In genomic region chr6:30689022-30689865, GRCh38 we compare ENCODE assay signal across 9 cellular contexts. TPM values are rescaled to one million over a fixed set of nuclear protein-coding genes. Genes with fewer than 3 reads are reported as not detected.
DNase-seq lines count a peak whose midpoint lies in the region; ATAC-seq and TF ChIP-seq lines count a peak whose summit lies in the region.
"Had no signal": no experiment of that assay in that cellular context is flagged by ENCODE, and none has a peak within 500 bp of the region (broad histone marks: within the 10 kb centered on the region; RNA-seq: fewer than 3 reads in every experiment).

No MANE protein-coding gene starts in this region.

- H3K4me3 Mint-ChIP-seq in IgD-negative memory B cell = peak overlapping the region; percentile 99 to 100 (median 100)
- H3K4me3 Mint-ChIP-seq in central memory CD8-positive, alpha-beta T cell = peak overlapping the region; percentile 92

- H4K20me1 ChIP-seq in BLaER1 treated with 17β-estradiol and CSF1 and Interleukin-3, amounts not matched to agents 10 nM and 100 nM = peaks cover 7 to 20% (median 13%) of the 10 kb centered on the region in 11 experiments; a peak in 16 of 22 replicates
- H4K20me1 ChIP-seq in neural cell (ENCODE audit: insufficient read depth) = peaks cover 7% of the 10 kb centered on the region

- peaks cover 33 to 44% (median 38%) of the 10 kb centered on the region in 10 experiments for H3K4me1 ChIP-seq in BLaER1 treated with 17β-estradiol and CSF1 and Interleukin-3, amounts not matched to agents 10 nM and 100 nM

- in situ Hi-C loops in ACHN (cut with HindIII; ENCODE audit: low pct_ligation_motif_present, low pct_unique_long_range_greater_than_20kb, low sequenced_read_pairs) = no loop called here

- H3K79me2 ChIP-seq in neural cell (replicated peaks; ENCODE audit: insufficient read depth, low read length) = peaks cover 55% of the 10 kb centered on the region

- H2AFZ ChIP-seq in neural cell (ENCODE audit: low read depth, low read length) = no peak overlapping the region

- peaks cover 3% of the 10 kb centered on the region for H3K36me3 Mint-ChIP-seq in IgD-negative memory B cell
- H3K36me3 Mint-ChIP-seq in central memory CD8-positive, alpha-beta T cell (ENCODE audit: insufficient read depth) = peaks cover 17% of the 10 kb centered on the region

- no peak for TF ChIP-seq RAD21 in neural cell (conservative IDR thresholded peaks at IDR 0.05)

- peaks cover 33 to 38% (median 35%) of the 10 kb centered on the region in 3 donors for H3K4me1 Mint-ChIP-seq in IgD-negative memory B cell
- peaks cover 68% of the 10 kb centered on the region for H3K4me1 Mint-ChIP-seq in central memory CD8-positive, alpha-beta T cell

- peak overlapping the region; percentile 83 to 100 (median 96) for H3K4me3 ChIP-seq in BLaER1 treated with 17β-estradiol and CSF1 and Interleukin-3, amounts not matched to agents 10 nM and 100 nM
- peak overlapping the region; percentile 99 for H3K4me3 ChIP-seq in neural cell (ENCODE audit: low read length)

- peaks cover 0 to 1% (median 0%) of the 10 kb centered on the region in 3 donors for H3K9me3 Mint-ChIP-seq in IgD-negative memory B cell
- H3K9me3 Mint-ChIP-seq in central memory CD8-positive, alpha-beta T cell = no peaks in the 10 kb centered on the region

- no peaks in the 10 kb centered on the region for H3K9me3 ChIP-seq in BLaER1 treated with 17β-estradiol and CSF1 and Interleukin-3, amounts not matched to agents 10 nM and 100 nM (replicated peaks in 1 of 11)
- no peaks in the 10 kb centered on the region for H3K9me3 ChIP-seq in neural cell (ENCODE audit: low read length)

- H3K27me3 ChIP-seq in BLaER1 treated with 17β-estradiol and CSF1 and Interleukin-3, amounts not matched to agents 10 nM and 100 nM = no peaks in the 10 kb centered on the region
- no peaks in the 10 kb centered on the region for H3K27me3 ChIP-seq in neural cell (ENCODE audit: insufficient read depth, low read depth, low read length)

- H3K27me3 Mint-ChIP-seq in IgD-negative memory B cell = no peaks in the 10 kb centered on the region
- no peaks in the 10 kb centered on the region for H3K27me3 Mint-ChIP-seq in central memory CD8-positive, alpha-beta T cell

- no peak for TF ChIP-seq CTCF in neural cell (IDR thresholded peaks at IDR 0.05; ENCODE audit: poor library complexity, severe bottlenecking)

- no peaks in the 10 kb centered on the region for H3K9me2 ChIP-seq in neural cell (ENCODE audit: insufficient read depth, low read length)

- H3K27ac Mint-ChIP-seq in IgD-negative memory B cell = peak overlapping the region; percentile 98 to 100 (median 98)
- peak overlapping the region; percentile 99 for H3K27ac Mint-ChIP-seq in central memory CD8-positive, alpha-beta T cell (ENCODE audit: low read depth)

- H3K36me3 ChIP-seq in BLaER1 treated with 17β-estradiol and CSF1 and Interleukin-3, amounts not matched to agents 10 nM and 100 nM = peaks cover 0 to 14% (median 13%) of the 10 kb centered on the region in 11 experiments; a peak in 19 of 22 replicates
- no peaks in the 10 kb centered on the region for H3K36me3 ChIP-seq in neural cell (ENCODE audit: insufficient read depth, low read length)

- no peaks in the 10 kb centered on the region for H3F3A ChIP-seq in neural cell (ENCODE audit: insufficient read depth, low read length, poor library complexity, severe bottlenecking)

- peak overlapping the region; percentile 97 to 100 (median 99) for H3K4me2 ChIP-seq in BLaER1 treated with 17β-estradiol and CSF1 and Interleukin-3, amounts not matched to agents 10 nM and 100 nM
- H3K4me2 ChIP-seq in neural cell (ENCODE audit: low read length) = no peak overlapping the region

- H3K27ac ChIP-seq in BLaER1 treated with 17β-estradiol and CSF1 and Interleukin-3, amounts not matched to agents 10 nM and 100 nM = peak overlapping the region; percentile 91 to 100 (median 99)
- H3K27ac ChIP-seq in neural cell (ENCODE audit: low read length) = no peak overlapping the region

- no peak for TF ChIP-seq EP300 in neural cell (conservative IDR thresholded peaks at IDR 0.05; ENCODE audit: poor library complexity, severe bottlenecking)

- H3K9ac ChIP-seq in BLaER1 treated with 17β-estradiol and CSF1 and Interleukin-3, amounts not matched to agents 10 nM and 100 nM = peak overlapping the region; percentile 91 to 100 (median 99)
- no peak overlapping the region for H3K9ac ChIP-seq in neural cell (ENCODE audit: low read length)

- DNase-seq in central memory CD8-positive, alpha-beta T cell (ENCODE audit: low spot score in 2 of 2) = no peak
- no peak for DNase-seq in DMS 273 (lab: John Stamatoyannopoulos, UW; ENCODE audit: unreplicated experiment)
- no peak for DNase-seq in DMS53 (lab: John Stamatoyannopoulos, UW)
- no peak for DNase-seq in ACHN
- DNase-seq: islet precursor cell had no signal

- no peak for ATAC-seq in central memory CD8-positive, alpha-beta T cell (replicated peaks; ENCODE audit: extremely low read depth, poor library complexity, severe bottlenecking)
- no peak for ATAC-seq in esophagus mucosa

TF ChIP-seq in neural cell, 6 proteins besides CTCF, POLR2A, EP300 and RAD21:
- no peak for TF ChIP-seq MXI1 (conservative IDR thresholded peaks at IDR 0.05; ENCODE audit: poor library complexity, severe bottlenecking)
- no peak for TF ChIP-seq SMC3 (conservative IDR thresholded peaks at IDR 0.05; ENCODE audit: poor library complexity)
- no peak for TF ChIP-seq TAF1 (IDR thresholded peaks at IDR 0.05; ENCODE audit: low read depth)
- no peak for TF ChIP-seq REST (IDR thresholded peaks at IDR 0.05; ENCODE audit: borderline replicate concordance)
- no peak for TF ChIP-seq EZH2 (IDR thresholded peaks at IDR 0.05; ENCODE audit: borderline replicate concordance, insufficient read depth, low read length, poor library complexity, severe bottlenecking)
- TF ChIP-seq POLR2AphosphoS5 (IDR thresholded peaks at IDR 0.05) = no peak

RNA-seq across cellular contexts. Expression of gene NRM, which starts 1.5 kb away (rescaled TPM):
- polyA plus RNA-seq in IgD-negative memory B cell = 56.1 TPM
- 7.1 and 7.5 TPM in 2 replicates for polyA plus RNA-seq in neural cell
- 5.8 and 6.9 TPM in 2 replicates for polyA minus RNA-seq in neural cell
- 12.7 TPM for total RNA-seq in esophagus mucosa

RNA-seq across cellular contexts. Expression of gene PPP1R18, which starts 2.8 kb away (rescaled TPM):
- polyA plus RNA-seq in IgD-negative memory B cell = 91.7 TPM
- polyA plus RNA-seq in neural cell = 50.6 and 55.1 TPM in 2 replicates
- polyA minus RNA-seq in neural cell = 71.9 and 76.2 TPM in 2 replicates
- 22.9 TPM for total RNA-seq in esophagus mucosa

RNA-seq across cellular contexts. Expression of gene DHX16, which starts 16.4 kb away (rescaled TPM):
- polyA plus RNA-seq in IgD-negative memory B cell (21.6 TPM), neural cell (29.1 and 31.9 TPM in 2 replicates)
- 25.1 and 25.6 TPM in 2 replicates for polyA minus RNA-seq in neural cell
- 17.8 TPM for total RNA-seq in esophagus mucosa

RNA-seq across cellular contexts. Expression of gene MDC1, which starts 27.8 kb away (rescaled TPM):
- polyA plus RNA-seq in IgD-negative memory B cell (4.6 TPM), neural cell (4.3 and 8.1 TPM in 2 replicates)
- polyA minus RNA-seq in neural cell = 9.3 and 10.5 TPM in 2 replicates
- 15.7 TPM for total RNA-seq in esophagus mucosa

RNA-seq across cellular contexts. Expression of gene TUBB, which starts 30.9 kb away (rescaled TPM):
- polyA plus RNA-seq in IgD-negative memory B cell (156 TPM), neural cell (711 and 792 TPM in 2 replicates)
- polyA minus RNA-seq in neural cell = 773 and 794 TPM in 2 replicates
- total RNA-seq in esophagus mucosa = 327 TPM
